ENCODE assay signal across 8 cellular contexts in the genomic region with DNA sequence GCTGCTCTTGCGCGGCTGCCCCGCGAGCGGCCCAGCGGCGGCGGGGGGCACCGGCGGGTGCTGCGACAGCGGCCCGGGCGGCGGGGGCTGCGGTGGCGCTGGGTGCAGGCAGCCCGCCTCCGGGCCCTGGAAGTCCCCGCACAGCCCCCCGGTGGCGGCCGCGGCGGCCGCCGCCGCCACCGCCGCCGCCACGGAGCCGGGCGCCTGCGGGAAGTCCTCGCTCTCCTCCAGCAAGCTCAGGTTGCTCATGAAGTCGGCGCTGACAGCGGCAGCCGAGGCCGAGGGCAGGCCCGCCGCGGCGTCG. TPM values are rescaled to one million over a fixed set of nuclear protein-coding genes. Genes with fewer than 3 reads are reported as not detected.
DNase-seq lines count a peak whose midpoint lies in the region; ATAC-seq, FAIRE-seq and TF ChIP-seq lines count a peak whose summit lies in the region.

No MANE protein-coding gene starts in this region.

- H3K9me2 ChIP-seq in OCI-LY1 (ENCODE audit: low read depth, low read length) = no peaks in the 10 kb centered on the region

- SMC1A ChIA-PET in GM12878 (lab: Charles Lee; ENCODE audit: uncharacterized antibody, unreplicated experiment) = interaction anchor here (1.4 kb wide), 1 partner anchor 233 kb away, joined by 5 read pairs; no protein-coding TSS in a partner anchor

- H3K4me2 ChIP-seq in OCI-LY1 (ENCODE audit: low read length) = peak overlapping the region; percentile 66
- H3K4me2 ChIP-seq in GM12878 (ENCODE audit: control insufficient read depth, insufficient read depth) = peak overlapping the region; percentile 91

- WGBS in GM12878 (ENCODE audit: insufficient coverage, insufficient replicate concordance, low lambda C conversion rate, missing lambda C conversion rate) = 3% methylated on average over 15 of the region's 46 CpGs
- 0 to 1% methylated on average over 20 to 46 of the region's 46 CpGs for WGBS in lung, 2 donors

- no peak for TF ChIP-seq POLR2A in GM12878 (IDR thresholded peaks at IDR 0.05; ENCODE audit: low read depth, low read length)

- H3K79me2 ChIP-seq in OCI-LY1 (ENCODE audit: insufficient read depth, low read length) (peaks cover 58% of the 10 kb centered on the region), GM12878 (ENCODE audit: control insufficient read depth, insufficient read depth, low read length) (peaks cover 41% of the 10 kb centered on the region)

- peak overlapping the region; percentile 83 for H3K27ac ChIP-seq in OCI-LY1 (ENCODE audit: low read depth, low read length, poor library complexity, severe bottlenecking)
- H3K27ac ChIP-seq in GM12878 (ENCODE audit: control insufficient read depth, insufficient read depth) = peak overlapping the region; percentile 89
- peak overlapping the region; percentile 99 to 100 for H3K27ac ChIP-seq in lung (ENCODE audit: low read depth in 1 of 2, low read length in 1 of 2)
- peak overlapping the region; percentile 88 for H3K27ac ChIP-seq in temporal lobe (ENCODE audit: low read depth, low read length)

- RAD21 ChIA-PET in GM12878 (lab: Charles Lee; ENCODE audit: unreplicated experiment) = interaction anchor here (0.9 to 1.4 kb wide), 5 partner anchors 13 to 605 kb away, joined by 3 read pairs; no protein-coding TSS in a partner anchor

- H2AFZ ChIP-seq in OCI-LY1 (ENCODE audit: low read length) (no peak overlapping the region), GM12878 (ENCODE audit: control insufficient read depth, low read depth, low read length) (no peak overlapping the region)

- ATAC-seq in GM19455 (IDR thresholded peaks at IDR 0.05; ENCODE audit: unreplicated experiment) (peak; percentile 9), GM12878 (no peak), lung (ENCODE audit: insufficient read depth, low FRiP score) (no peak), HG02870 (IDR thresholded peaks at IDR 0.05; ENCODE audit: unreplicated experiment) (no peak)

- H3K36me3 ChIP-seq in OCI-LY1 (ENCODE audit: insufficient read depth, low read length) = peaks cover 12% of the 10 kb centered on the region; the same call in 1 of the 2 replicates
- H3K36me3 ChIP-seq in GM12878 (ENCODE audit: control insufficient read depth in 2 of 2, insufficient read depth in 2 of 2, low read length in 1 of 2) = no peaks in the 10 kb centered on the region
- no peaks in the 10 kb centered on the region for H3K36me3 ChIP-seq in lung (ENCODE audit: control insufficient read depth in 2 of 2, insufficient read depth in 2 of 2, low read length in 2 of 2)

- intact Hi-C loops in GM12878 (cut with micrococcal nuclease; ENCODE audit: unreplicated experiment) = loop anchor here (5.0 kb wide), 1 partner anchor 112 kb away; no protein-coding TSS in a partner anchor

- no peaks in the 10 kb centered on the region for H3K9me3 ChIP-seq in OCI-LY1 (ENCODE audit: low read length)
- no peaks in the 10 kb centered on the region for H3K9me3 ChIP-seq in GM12878 (replicated peaks; ENCODE audit: control insufficient read depth, insufficient read depth, low read length)
- H3K9me3 ChIP-seq in lung (ENCODE audit: control insufficient read depth in 2 of 2, insufficient read depth in 1 of 2, low read length in 1 of 2) = no peaks in the 10 kb centered on the region

- no peaks in the 10 kb centered on the region for H3F3A ChIP-seq in OCI-LY1 (ENCODE audit: insufficient read depth, low read length)

- DNase-seq in AG04449 (ENCODE audit: low read depth, low spot score) (no peak), GM12878 (ENCODE audit: low read depth, low spot score) (no peak), lung (ENCODE audit: low spot score) (no peak), H4 (ENCODE audit: low spot score) (no peak)

- peaks cover 50% of the 10 kb centered on the region for H3K4me1 ChIP-seq in OCI-LY1 (ENCODE audit: insufficient read depth, low read length, severe bottlenecking)
- H3K4me1 ChIP-seq in GM12878 (ENCODE audit: control insufficient read depth, insufficient read depth, low read length) = peaks cover 10% of the 10 kb centered on the region
- H3K4me1 ChIP-seq in lung (ENCODE audit: control insufficient read depth in 2 of 2, insufficient read depth in 2 of 2, low read length in 2 of 2) = no peaks in the 10 kb centered on the region

- CTCF ChIA-PET in AG04449 (lab: Yijun Ruan, JAX) (interaction anchor here (1.1 kb wide), 1 partner anchor 596 kb away, joined by 4 read pairs; no protein-coding TSS in a partner anchor), GM12878 (lab: Yijun Ruan, JAX) (interaction anchor here (1.0 to 1.8 kb wide), 5 partner anchors 34 to 148 kb away, joined by 3 to 4 read pairs (median 3); no protein-coding TSS in a partner anchor)

- H3K4me3 ChIP-seq in AG04449 (ENCODE audit: low read depth, low read length) (peak overlapping the region; percentile 62), OCI-LY1 (ENCODE audit: low read depth, low read length, poor library complexity, severe bottlenecking) (peak overlapping the region; percentile 98), GM12878 (peak overlapping the region; percentile 84), lung (peak overlapping the region; percentile 99)

- in situ Hi-C loops in GM12878 (cut with MboI) = no loop called here

- FAIRE-seq in GM12878 (lab: Jason Lieb, UNC) = no peak

- TF ChIP-seq CTCF in AG04449 (IDR thresholded peaks at IDR 0.05; ENCODE audit: insufficient read depth, low read length, missing control alignments) (no peak), OCI-LY1 (IDR thresholded peaks at IDR 0.05; ENCODE audit: low read length) (no peak), GM12878 (IDR thresholded peaks at IDR 0.05 in 2 of 3, conservative IDR thresholded peaks at IDR 0.05 in 1 of 3; ENCODE audit: control insufficient read depth in 2 of 3, extremely low read depth in 1 of 3, insufficient read depth in 1 of 3, low read depth in 3 of 3, low read length in 3 of 3) (no peak), lung (IDR thresholded peaks at IDR 0.05; ENCODE audit: control extremely low read depth, extremely low read depth) (no peak)

- H4K20me1 ChIP-seq in OCI-LY1 (ENCODE audit: insufficient read depth, low read length) (no peaks in the 10 kb centered on the region), GM12878 (ENCODE audit: control insufficient read depth, insufficient read depth) (no peaks in the 10 kb centered on the region)

- POLR2A ChIA-PET in AG04449 (lab: Yijun Ruan, JAX) = no interaction called here
- POLR2A ChIA-PET in GM12878 (lab: Charles Lee) = interaction anchor here (1.1 to 1.2 kb wide), 2 partner anchors 12 to 76 kb away, joined by 3 read pairs; no protein-coding TSS in a partner anchor

- no peak for TF ChIP-seq EP300 in GM12878 (IDR thresholded peaks at IDR 0.05; ENCODE audit: borderline replicate concordance in 1 of 2, control insufficient read depth in 1 of 2, low read depth in 2 of 2, low read length in 2 of 2)

- H3K9ac ChIP-seq in OCI-LY1 (ENCODE audit: low read length) = peak overlapping the region; percentile 99
- H3K9ac ChIP-seq in GM12878 (ENCODE audit: control insufficient read depth, insufficient read depth, low read length) = peak overlapping the region; percentile 80

- TF ChIP-seq RAD21 in GM12878 (IDR thresholded peaks at IDR 0.05; ENCODE audit: insufficient read depth, low read depth, low read length) = no peak

- H3K27me3 ChIP-seq in OCI-LY1 (ENCODE audit: insufficient read depth, low read length) (no peaks in the 10 kb centered on the region), GM12878 (replicated peaks in 1 of 2; ENCODE audit: control insufficient read depth in 2 of 2, insufficient read depth in 2 of 2, low read length in 1 of 2) (no peaks in the 10 kb centered on the region), lung (ENCODE audit: control insufficient read depth, insufficient read depth) (no peaks in the 10 kb centered on the region)

- BruUV-seq in GM12878 (replicated peaks; lab: Mats Ljungman, UMichigan) = no TSS peak

TF ChIP-seq in GM12878, 131 proteins besides CTCF, POLR2A, EP300 and RAD21 (continues in another document):
- no peak for TF ChIP-seq SPI1 (IDR thresholded peaks at IDR 0.05; ENCODE audit: borderline replicate concordance, insufficient read depth, low read depth, low read length)
- TF ChIP-seq BACH1 (IDR thresholded peaks at IDR 0.05; ENCODE audit: borderline replicate concordance) = no peak
- TF ChIP-seq, protein P1, sequence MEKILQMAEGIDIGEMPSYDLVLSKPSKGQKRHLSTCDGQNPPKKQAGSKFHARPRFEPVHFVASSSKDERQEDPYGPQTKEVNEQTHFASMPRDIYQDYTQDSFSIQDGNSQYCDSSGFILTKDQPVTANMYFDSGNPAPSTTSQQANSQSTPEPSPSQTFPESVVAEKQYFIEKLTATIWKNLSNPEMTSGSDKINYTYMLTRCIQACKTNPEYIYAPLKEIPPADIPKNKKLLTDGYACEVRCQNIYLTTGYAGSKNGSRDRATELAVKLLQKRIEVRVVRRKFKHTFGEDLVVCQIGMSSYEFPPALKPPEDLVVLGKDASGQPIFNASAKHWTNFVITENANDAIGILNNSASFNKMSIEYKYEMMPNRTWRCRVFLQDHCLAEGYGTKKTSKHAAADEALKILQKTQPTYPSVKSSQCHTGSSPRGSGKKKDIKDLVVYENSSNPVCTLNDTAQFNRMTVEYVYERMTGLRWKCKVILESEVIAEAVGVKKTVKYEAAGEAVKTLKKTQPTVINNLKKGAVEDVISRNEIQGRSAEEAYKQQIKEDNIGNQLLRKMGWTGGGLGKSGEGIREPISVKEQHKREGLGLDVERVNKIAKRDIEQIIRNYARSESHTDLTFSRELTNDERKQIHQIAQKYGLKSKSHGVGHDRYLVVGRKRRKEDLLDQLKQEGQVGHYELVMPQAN (conservative IDR thresholded peaks at IDR 0.05) = no peak

RNA-seq across cellular contexts. Expression of a gene that starts 0.7 kb away (rescaled TPM):
- 11.4 and 11.6 TPM in 2 replicates for total RNA-seq in GM12878 (2013; cell fraction: nucleolus; rRNA removed)
- 0.65 and 0.96 TPM in 2 replicates for total RNA-seq in GM12878 (2014; rRNA removed)
- 0.88 and 1.1 TPM in 2 replicates for total RNA-seq in GM12878 (2014; rRNA removed; fragmentation: Illumina TruSeq; extraction: Trizol)
- 1.6 and 2.4 TPM in 2 replicates for total RNA-seq in GM12878 (2021)
- 4.7 TPM for polyA plus RNA-seq in GM12878 (2011; ENCODE audit: low read depth)
- 7.0 and 8.3 TPM in 2 replicates for polyA plus RNA-seq in GM12878 (2011; rRNA removed)
- 7.5 and 8.5 TPM in 2 replicates for polyA plus RNA-seq in GM12878 (2011; cell fraction: cytosol; rRNA removed)
- 6.3 and 8.8 TPM in 2 replicates for polyA plus RNA-seq in GM12878 (2011; cell fraction: nucleus; rRNA removed)
- polyA plus RNA-seq in GM12878 (2012) = 5.2 and 6.1 TPM in 2 replicates
- polyA plus RNA-seq in GM12878 (2014; fragmentation: Illumina TruSeq; extraction: Trizol) = 1.4 and 1.6 TPM in 2 replicates
- under 1 TPM; 0.64 to 0.72 TPM for polyA plus RNA-seq in GM12878 (2014; fragmentation: Nextera tagmentation; extraction: Ambion mirVana)
- polyA plus RNA-seq in GM12878 (2014; rRNA removed) = 0.70 TPM in 2 replicates
- under 1 TPM; 0.58 to 0.79 TPM for polyA plus RNA-seq in GM12878 (2016; fragmentation: Nextera tagmentation; extraction: Ambion mirVana)
- polyA minus RNA-seq in GM12878 (2011; rRNA and poly(A)+ RNA removed) = 20.9 and 28.1 TPM in 2 replicates
- polyA minus RNA-seq in GM12878 (2011; cell fraction: cytosol; rRNA and poly(A)+ RNA removed) = 11.6 and 15.6 TPM in 2 replicates
- polyA minus RNA-seq in GM12878 (2011; cell fraction: nucleus; rRNA and poly(A)+ RNA removed) = 9.1 and 21.0 TPM in 2 replicates
- 10 to 100 TPM; 31.6 to 37.1 TPM for total RNA-seq in lung
- 10 to 100 TPM in 1 of 2 donors, 1 to 10 TPM in 1; 4.1 to 11.0 TPM for polyA plus RNA-seq in lung
- total RNA-seq in temporal lobe = 7.1 TPM
- total RNA-seq in H4 (2014; rRNA removed; shearing (Covaris generic)) = 1.7 and 2.1 TPM in 2 replicates
